ENCODE assay signal across 30 cellular contexts in the genomic region with DNA sequence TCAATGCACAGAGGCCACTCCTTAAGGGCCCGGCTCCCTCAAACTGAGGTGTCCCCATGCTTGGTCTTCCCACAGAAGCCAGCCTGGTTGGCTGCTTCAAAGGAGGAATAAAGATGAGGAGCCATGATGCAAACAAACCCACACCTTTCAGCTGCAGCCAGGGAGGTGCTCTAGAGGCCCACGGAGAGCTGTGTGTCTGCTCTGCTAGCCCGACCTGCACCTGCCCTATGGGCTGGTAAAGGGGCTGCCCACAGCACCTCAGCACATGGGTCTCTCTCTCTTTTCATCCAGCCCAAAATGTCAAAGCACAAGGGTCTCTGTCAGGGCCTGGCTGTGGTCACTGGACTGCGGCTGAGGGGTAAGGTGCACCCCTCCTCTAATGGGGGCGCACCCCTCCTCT. TPM values are rescaled to one million over a fixed set of nuclear protein-coding genes. Genes with fewer than 3 reads are reported as not detected.
DNase-seq lines count a peak whose midpoint lies in the region; ATAC-seq, FAIRE-seq and TF ChIP-seq lines count a peak whose summit lies in the region.
"Had no signal": no experiment of that assay in that cellular context is flagged by ENCODE, and none has a peak within 500 bp of the region (broad histone marks: within the 10 kb centered on the region; RNA-seq: fewer than 3 reads in every experiment).

No MANE protein-coding gene starts in this region.

- no peaks in the 10 kb centered on the region for H3K27me3 Mint-ChIP-seq in naive thymus-derived CD8-positive, alpha-beta T cell
- H3K27me3 Mint-ChIP-seq: activated B cell treated with CpG ODN at 0.5 μM for 24 hours; activated CD4-positive, alpha-beta T cell treated with anti-CD3 and anti-CD28 coated beads, Interleukin-2, amount 10 ng/mL, durations not matched to agents 7 days and 5 days; IgD-negative memory B cell; stimulated activated naive CD8-positive, alpha-beta T cell treated with anti-CD3 and anti-CD28 coated beads, Interleukin-15, amount 100 ng/mL, for 72 hours had no signal

- H3K9me3 ChIP-seq in HepG2 (ENCODE audit: low read length) (no peaks in the 10 kb centered on the region), right lobe of liver (no peaks in the 10 kb centered on the region), hepatocyte (ENCODE audit: low read depth) (no peaks in the 10 kb centered on the region)
- H3K9me3 ChIP-seq: BE2C, Peyer's patch, thoracic aorta had no signal

- no peak overlapping the region for H3K9ac ChIP-seq in HepG2 (ENCODE audit: insufficient read depth, low read depth, low read length)
- H3K9ac ChIP-seq: neural progenitor cell had no signal

- peaks cover 0 to 3% (median 0%) of the 10 kb centered on the region in 4 donors for H3K4me1 Mint-ChIP-seq in naive thymus-derived CD8-positive, alpha-beta T cell
- H3K4me1 Mint-ChIP-seq: activated B cell treated with CpG ODN at 0.5 μM for 24 hours; activated CD4-positive, alpha-beta T cell treated with anti-CD3 and anti-CD28 coated beads, Interleukin-2, amount 10 ng/mL, durations not matched to agents 7 days and 5 days; stimulated activated naive CD8-positive, alpha-beta T cell treated with anti-CD3 and anti-CD28 coated beads, Interleukin-15, amount 100 ng/mL, for 72 hours had no signal

- H3K79me2 ChIP-seq in HepG2 (ENCODE audit: insufficient read depth, low read length) (no peaks in the 10 kb centered on the region), hepatocyte (no peaks in the 10 kb centered on the region)

- H3K4me2 ChIP-seq in HepG2 (ENCODE audit: low read depth, low read length) (no peak overlapping the region), hepatocyte (no peak overlapping the region)
- H3K4me2 ChIP-seq: neural progenitor cell had no signal

- H3K4me1 ChIP-seq in HepG2 (ENCODE audit: insufficient read depth, low read length) (no peaks in the 10 kb centered on the region), right lobe of liver (no peaks in the 10 kb centered on the region), hepatocyte (ENCODE audit: insufficient read depth) (peaks cover 5% of the 10 kb centered on the region)
- H3K4me1 ChIP-seq: BE2C, Peyer's patch had no signal

- ATAC-seq in HepG2 (peak; percentile 23), right lobe of liver (no peak), SK-N-SH treated with all-trans-retinoic acid at 6 μM for 48 hours (peak; percentile 5), HG03108 (IDR thresholded peaks at IDR 0.05; ENCODE audit: unreplicated experiment) (no peak)
- ATAC-seq in naive thymus-derived CD8-positive, alpha-beta T cell, result no peak
- ATAC-seq: GM12878; right cardiac atrium; stimulated activated naive CD8-positive, alpha-beta T cell treated with anti-CD3 and anti-CD28 coated beads, Interleukin-15, amount 100 ng/mL, for 72 hours had no signal

- H3K27ac Mint-ChIP-seq in naive thymus-derived CD8-positive, alpha-beta T cell, result no peak overlapping the region
- H3K27ac Mint-ChIP-seq: activated B cell treated with CpG ODN at 0.5 μM for 24 hours; activated CD4-positive, alpha-beta T cell treated with anti-CD3 and anti-CD28 coated beads, Interleukin-2, amount 10 ng/mL, durations not matched to agents 7 days and 5 days; activated naive CD8-positive, alpha-beta T cell; IgD-negative memory B cell; stimulated activated naive CD8-positive, alpha-beta T cell treated with anti-CD3 and anti-CD28 coated beads, Interleukin-15, amount 100 ng/mL, for 72 hours had no signal

- WGBS in HepG2 (ENCODE audit: low lambda C conversion rate), result 50% methylated on average over 3 of the region's 5 CpGs
- WGBS in right lobe of liver (ENCODE audit: insufficient coverage, low coverage, low lambda C conversion rate, missing lambda C conversion rate), result no CpG with 5 or more reads among the region's 5 CpGs
- WGBS in hepatocyte (ENCODE audit: low lambda C conversion rate, missing lambda C conversion rate), result 84% methylated on average over 5 of the region's 5 CpGs

- in situ Hi-C loops in HepG2 (cut with HindIII; ENCODE audit: extremely low pct_ligation_motif_present, low pct_unique_long_range_greater_than_20kb), result no loop called here

- H3K4me3 ChIP-seq in HepG2 (replicated peaks in 1 of 3; ENCODE audit: insufficient read depth in 1 of 3, low read depth in 2 of 3, low read length in 3 of 3) (no peak overlapping the region), right lobe of liver (no peak overlapping the region), hepatocyte (no peak overlapping the region)
- H3K4me3 ChIP-seq: GM12878, neural progenitor cell, Peyer's patch, thoracic aorta had no signal

- no TSS peak for BruUV-seq in HepG2 (replicated peaks; lab: Mats Ljungman, UMichigan)

- FAIRE-seq in HepG2 (lab: Jason Lieb, UNC), result no peak
- FAIRE-seq: GM12878 had no signal

- no peak overlapping the region for H3K27ac ChIP-seq in HepG2 (ENCODE audit: extremely low read length, insufficient read depth, low read length)
- no peak overlapping the region for H3K27ac ChIP-seq in right lobe of liver
- H3K27ac ChIP-seq in hepatocyte, result peak overlapping the region; percentile 23
- H3K27ac ChIP-seq: neural progenitor cell, Peyer's patch, thoracic aorta had no signal

- POLR2A ChIA-PET in HepG2 (lab: Yijun Ruan, JAX), result no interaction called here
- POLR2A ChIA-PET in naive thymus-derived CD8-positive, alpha-beta T cell (lab: Charles Lee), result no interaction called here

- TF ChIP-seq EP300 in HepG2 (IDR thresholded peaks at IDR 0.05; ENCODE audit: low read depth in 2 of 2, low read length in 2 of 2) (no peak), HepG2 (CRISPR knock-in tag; IDR thresholded peaks at IDR 0.05; ENCODE audit: borderline replicate concordance) (no peak)

- CTCF ChIA-PET in HepG2 (lab: Yijun Ruan, JAX; ENCODE audit: low intra/inter-chr PET ratio, low total read pairs), result no interaction called here

- no peak for TF ChIP-seq CTCF in HepG2 (CRISPR knock-in tag; IDR thresholded peaks at IDR 0.05)
- TF ChIP-seq CTCF in right lobe of liver (IDR thresholded peaks at IDR 0.05), result no peak
- no peak for TF ChIP-seq CTCF in hepatocyte (IDR thresholded peaks at IDR 0.05; ENCODE audit: poor library complexity)

- no peaks in the 10 kb centered on the region for H3K9me2 ChIP-seq in hepatocyte (replicated peaks; ENCODE audit: insufficient read depth)

- H3K4me3 Mint-ChIP-seq in naive thymus-derived CD8-positive, alpha-beta T cell, result no peak overlapping the region
- H3K4me3 Mint-ChIP-seq: activated B cell treated with CpG ODN at 0.5 μM for 24 hours; activated CD4-positive, alpha-beta T cell treated with anti-CD3 and anti-CD28 coated beads, Interleukin-2, amount 10 ng/mL, durations not matched to agents 7 days and 5 days; activated naive CD8-positive, alpha-beta T cell; IgD-negative memory B cell; neural progenitor cell; stimulated activated naive CD8-positive, alpha-beta T cell treated with anti-CD3 and anti-CD28 coated beads, Interleukin-15, amount 100 ng/mL, for 72 hours had no signal

- H3K27me3 ChIP-seq in HepG2 (ENCODE audit: control insufficient read depth in 1 of 2, insufficient read depth in 2 of 2, low read length in 2 of 2) (peaks cover 0 to 6% of the 10 kb centered on the region in 2 experiments; a peak in 1 of 5 replicates), right lobe of liver (no peaks in the 10 kb centered on the region), hepatocyte (no peaks in the 10 kb centered on the region)
- H3K27me3 ChIP-seq: BE2C, neural progenitor cell, Peyer's patch had no signal

- no peak for DNase-seq in HepG2 (ENCODE audit: low spot score)
- DNase-seq in right lobe of liver, result no peak
- no peak for DNase-seq in hepatocyte (ENCODE audit: low spot score)
- no peak for DNase-seq in T1000 (lab: John Stamatoyannopoulos, UW)
- no peak for DNase-seq in naive thymus-derived CD8-positive, alpha-beta T cell
- DNase-seq: activated B cell treated with CpG ODN at 0.5 μM for 24 hours; activated CD4-positive, alpha-beta T cell treated with anti-CD3 and anti-CD28 coated beads, Interleukin-2, amount 10 ng/mL, durations not matched to agents 7 days and 5 days; activated effector memory CD4-positive, alpha-beta T cell treated with anti-CD3 and anti-CD28 coated beads, Interleukin-2, amount 50 U/mL, for 16 hours; activated T-cell treated with anti-CD3 and anti-CD28 coated beads, Interleukin-2, amount 50 U/mL, for 1 hour; BE2C; central memory CD4-positive, alpha-beta T cell; cortex of kidney; DMS 273 treated with DMSO at 0.1 percent for 48 hours; effector memory CD4-positive, alpha-beta T cell; HCEC 1CT; mammary epithelial cell; NCI-H69; Peyer's patch; right cardiac atrium; SHP77 treated with DMSO at 0.1 percent for 48 hours; stimulated activated CD4-positive, alpha-beta T cell treated with anti-CD3 and anti-CD28 coated beads, Interleukin-2, amount 100 ng/mL, for 48 hours; stimulated activated naive CD8-positive, alpha-beta T cell treated with anti-CD3 and anti-CD28 coated beads, Interleukin-15, amount 100 ng/mL, for 72 hours; SW 1271 had no signal

- no peaks in the 10 kb centered on the region for H4K20me1 ChIP-seq in HepG2 (ENCODE audit: insufficient read depth, low read length)
- no peaks in the 10 kb centered on the region for H4K20me1 ChIP-seq in hepatocyte (ENCODE audit: insufficient read depth, poor library complexity, severe bottlenecking)

- peaks cover 0 to 10% (median 3%) of the 10 kb centered on the region in 3 donors for H3K36me3 Mint-ChIP-seq in naive thymus-derived CD8-positive, alpha-beta T cell
- H3K36me3 Mint-ChIP-seq: neural progenitor cell had no signal

- TF ChIP-seq POLR2A in HepG2 (IDR thresholded peaks at IDR 0.05; ENCODE audit: insufficient read depth in 1 of 2, low read depth in 2 of 2, low read length in 2 of 2) (no peak), right lobe of liver (IDR thresholded peaks at IDR 0.05) (no peak)

- intact Hi-C loops in HepG2 (cut with micrococcal nuclease; ENCODE audit: unreplicated experiment) (no loop called here), right lobe of liver (cut with DNase I) (no loop called here)

- no peak overlapping the region for H2AFZ ChIP-seq in HepG2 (ENCODE audit: low read length)
- no peak overlapping the region for H2AFZ ChIP-seq in hepatocyte
- H2AFZ ChIP-seq: neural progenitor cell had no signal

- TF ChIP-seq RAD21 in HepG2 (CRISPR knock-in tag; IDR thresholded peaks at IDR 0.05), result no peak

- H3K36me3 ChIP-seq in HepG2 (replicated peaks in 1 of 2; ENCODE audit: control insufficient read depth in 1 of 2, insufficient read depth in 2 of 2, low read length in 2 of 2) (no peaks in the 10 kb centered on the region), right lobe of liver (no peaks in the 10 kb centered on the region), hepatocyte (replicated peaks; ENCODE audit: insufficient read depth, low read depth) (no peaks in the 10 kb centered on the region)
- H3K36me3 ChIP-seq: BE2C, neural progenitor cell, Peyer's patch, thoracic aorta had no signal

- no peaks in the 10 kb centered on the region for H3K9me3 Mint-ChIP-seq in naive thymus-derived CD8-positive, alpha-beta T cell
- H3K9me3 Mint-ChIP-seq: activated B cell treated with CpG ODN at 0.5 μM for 24 hours; activated CD4-positive, alpha-beta T cell treated with anti-CD3 and anti-CD28 coated beads, Interleukin-2, amount 10 ng/mL, durations not matched to agents 7 days and 5 days; IgD-negative memory B cell; neural progenitor cell; stimulated activated naive CD8-positive, alpha-beta T cell treated with anti-CD3 and anti-CD28 coated beads, Interleukin-15, amount 100 ng/mL, for 72 hours had no signal

RNA-seq across cellular contexts. Expression of a gene that starts 35.7 kb away (rescaled TPM):
- not detected in 2 replicates for total RNA-seq in HepG2 (2016; rRNA removed; fragmentation: Illumina TruSeq; extraction: Trizol)
- not detected in 2 replicates for total RNA-seq in HepG2 (2016; cell fraction: cytosol; rRNA removed; fragmentation: Illumina TruSeq; extraction: Trizol; ENCODE audit: low read depth)
- not detected in 2 replicates for total RNA-seq in HepG2 (2016; cell fraction: insoluble cytoplasmic fraction; rRNA removed; fragmentation: Illumina TruSeq; extraction: Trizol)
- not detected in 2 replicates for total RNA-seq in HepG2 (2016; cell fraction: membrane; rRNA removed; fragmentation: Illumina TruSeq; extraction: Trizol)
- total RNA-seq in HepG2 (2016; cell fraction: nucleus; rRNA removed; fragmentation: Illumina TruSeq; extraction: Trizol), result not detected in 2 replicates
- not detected in 2 replicates for polyA plus RNA-seq in HepG2 (2011; rRNA removed)
- not detected in 2 replicates for polyA plus RNA-seq in HepG2 (2011; cell fraction: cytosol; rRNA removed)
- polyA plus RNA-seq in HepG2 (2011; cell fraction: nucleus; rRNA removed), result not detected in 2 replicates
- polyA plus RNA-seq in HepG2 (2012), result 0.08 and 0.21 TPM in 2 replicates
- polyA plus RNA-seq in HepG2 (2016; cell fraction: cytosol; fragmentation: Illumina TruSeq; extraction: Trizol; ENCODE audit: low read depth), result not detected in 2 replicates
- polyA plus RNA-seq in HepG2 (2016; cell fraction: insoluble cytoplasmic fraction; fragmentation: Illumina TruSeq; extraction: Trizol; ENCODE audit: low read depth), result not detected in 2 replicates
- polyA plus RNA-seq in HepG2 (2016; cell fraction: membrane; fragmentation: Illumina TruSeq; extraction: Trizol; ENCODE audit: low read depth), result not detected in 2 replicates
- not detected in 2 replicates for polyA plus RNA-seq in HepG2 (2016; cell fraction: nucleus; fragmentation: Illumina TruSeq; extraction: Trizol; ENCODE audit: insufficient read depth, low read depth)
- polyA minus RNA-seq in HepG2 (2011; rRNA and poly(A)+ RNA removed; ENCODE audit: low replicate concordance), result not detected in 2 replicates
- not detected in 2 replicates for polyA minus RNA-seq in HepG2 (2011; cell fraction: cytosol; rRNA and poly(A)+ RNA removed)
- not detected in 2 replicates for polyA minus RNA-seq in HepG2 (2011; cell fraction: nucleus; rRNA and poly(A)+ RNA removed)
- total RNA-seq in right lobe of liver, result not detected
- total RNA-seq in hepatocyte, result 9.6 and 9.8 TPM in 2 replicates
- 27.6 and 30.0 TPM in 2 replicates for polyA plus RNA-seq in hepatocyte
- total RNA-seq in naive thymus-derived CD8-positive, alpha-beta T cell, result under 1 TPM; 0.55 to 0.60 TPM
- polyA plus RNA-seq in naive thymus-derived CD8-positive, alpha-beta T cell, result under 1 TPM; 0.27 to 0.44 (median 0.32) TPM
- total RNA-seq: mammary epithelial cell, Peyer's patch, right cardiac atrium, thoracic aorta had no signal
- polyA plus RNA-seq: mammary epithelial cell had no signal

Comparison
In these comparisons a context has a peak if more than half of its experiments do, and no peak if none do; other contexts are left out.
1. ATAC-seq: peak in HepG2 (single experiment) and SK-N-SH treated with all-trans-retinoic acid at 6 μM for 48 hours (single experiment); none in right lobe of liver (0 of 4), HG03108 (single experiment) and naive thymus-derived CD8-positive, alpha-beta T cell (0 of 2).